In the genomic region with DNA sequence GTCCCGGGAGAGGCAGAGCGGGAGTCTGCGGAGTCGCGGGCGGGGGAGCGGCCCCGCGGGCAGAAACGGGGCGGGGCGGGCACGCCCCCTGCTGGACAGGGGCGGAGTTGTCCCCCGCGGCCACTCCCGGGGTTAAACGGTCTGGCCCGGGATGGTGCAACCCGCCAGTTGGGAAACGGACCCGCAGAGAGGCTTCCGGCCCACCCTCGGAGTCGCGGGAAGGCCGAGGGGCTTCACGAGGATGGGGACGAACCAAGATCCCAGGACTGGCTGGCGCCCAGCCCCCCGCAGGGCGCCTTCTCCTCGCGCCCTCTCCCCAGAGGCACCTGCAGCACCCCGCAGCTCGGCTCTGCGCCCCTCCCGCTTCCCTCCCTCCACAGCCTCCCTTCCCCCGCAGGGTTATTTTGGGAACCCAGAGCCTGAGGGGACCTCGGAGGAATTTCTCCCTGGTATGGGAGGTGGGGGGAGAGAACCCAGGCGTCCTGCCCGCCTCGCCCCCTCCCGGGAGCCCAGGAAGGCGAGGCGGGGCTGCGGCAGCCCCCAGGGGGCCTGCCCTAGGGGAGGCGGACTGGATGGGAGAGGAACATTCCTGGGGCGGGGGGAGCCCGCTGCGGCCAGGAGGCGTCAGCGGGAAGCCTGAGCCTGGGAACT, we compare ENCODE assay signal across 8 cellular contexts. TPM values are rescaled to one million over a fixed set of nuclear protein-coding genes. Genes with fewer than 3 reads are reported as not detected.
DNase-seq lines count a peak whose midpoint lies in the region; ATAC-seq, FAIRE-seq and TF ChIP-seq lines count a peak whose summit lies in the region.

No MANE protein-coding gene starts in this region.

- H3K18ac ChIP-seq in trophoblast cell (ENCODE audit: low read length), result no peak overlapping the region

- WGBS in trophoblast cell (ENCODE audit: extremely low coverage, insufficient coverage, insufficient read length), result no CpG with 5 or more reads among the region's 53 CpGs

- no peaks in the 10 kb centered on the region for H3K79me2 ChIP-seq in trophoblast cell (ENCODE audit: control insufficient read depth, insufficient read depth, low read length, poor library complexity)

- peaks cover 5% of the 10 kb centered on the region for H3K9me3 ChIP-seq in trophoblast cell (ENCODE audit: insufficient read depth, low read depth, low read length)
- H3K9me3 ChIP-seq in upper lobe of right lung, result no peaks in the 10 kb centered on the region

- no peaks in the 10 kb centered on the region for H3K36me3 Mint-ChIP-seq in activated naive CD4-positive, alpha-beta T cell treated with anti-CD3 and anti-CD28 coated beads for 36 hours (ENCODE audit: low read depth)

- DNase-seq in AG09309 (ENCODE audit: low read depth) (no peak), H54 (ENCODE audit: insufficient read length, low spot score) (peak; percentile 96), RKO (ENCODE audit: low spot score) (peak; percentile 45), Right ventricle myocardium superior (peak; percentile 91), trophoblast cell (peak; percentile 30 to 71), upper lobe of right lung (peak; percentile 92)
- DNase-seq in activated naive CD4-positive, alpha-beta T cell treated with anti-CD3 and anti-CD28 coated beads for 36 hours, result peak; percentile 77

- TF ChIP-seq CTCF in AG09309 (IDR thresholded peaks at IDR 0.05; ENCODE audit: control insufficient read depth, insufficient read depth, low read depth, low read length, missing control alignments), result peak; percentile 65
- TF ChIP-seq CTCF in upper lobe of right lung (IDR thresholded peaks at IDR 0.05), result peak; percentile 88

- H3K4me3 ChIP-seq in AG09309 (ENCODE audit: control insufficient read depth, low read depth, low read length) (peak overlapping the region; percentile 21), trophoblast cell (ENCODE audit: low read depth, low read length) (no peak overlapping the region), upper lobe of right lung (peak overlapping the region; percentile 60)

- no peak overlapping the region for H4K12ac ChIP-seq in trophoblast cell (ENCODE audit: low read depth, low read length)

- H3K79me1 ChIP-seq in trophoblast cell (ENCODE audit: low read length), result no peaks in the 10 kb centered on the region

- peak; percentile 68 for ATAC-seq in Right ventricle myocardium superior (ENCODE audit: poor library complexity)
- ATAC-seq in upper lobe of right lung, result peak; percentile 79
- no peak for ATAC-seq in HG03520 (IDR thresholded peaks at IDR 0.05; ENCODE audit: unreplicated experiment)

- intact Hi-C loops in activated naive CD4-positive, alpha-beta T cell treated with anti-CD3 and anti-CD28 coated beads for 36 hours (cut with micrococcal nuclease), result loop anchor here (1.0 to 2.0 kb wide), 6 partner anchors 20 to 68 kb away; a partner anchor contains a TSS
- intact Hi-C loops in Right ventricle myocardium superior (cut with DNase I) (no loop called here), upper lobe of right lung (cut with DNase I) (no loop called here)

- H3K27me3 ChIP-seq in trophoblast cell (ENCODE audit: insufficient read depth, low read length) (peaks cover 57% of the 10 kb centered on the region), upper lobe of right lung (no peaks in the 10 kb centered on the region)

- peaks cover 26% of the 10 kb centered on the region for H3K4me1 Mint-ChIP-seq in activated naive CD4-positive, alpha-beta T cell treated with anti-CD3 and anti-CD28 coated beads for 36 hours (ENCODE audit: low read depth)

- no peak overlapping the region for H4K8ac ChIP-seq in trophoblast cell (ENCODE audit: low read depth, low read length)

- H3K27me3 Mint-ChIP-seq in activated naive CD4-positive, alpha-beta T cell treated with anti-CD3 and anti-CD28 coated beads for 36 hours (ENCODE audit: low read depth), result peaks cover 6% of the 10 kb centered on the region

- H3K4me2 ChIP-seq in trophoblast cell (ENCODE audit: low read length), result peak overlapping the region; percentile 32

- H3K4me3 Mint-ChIP-seq in activated naive CD4-positive, alpha-beta T cell treated with anti-CD3 and anti-CD28 coated beads for 36 hours, result no peak overlapping the region

- no peaks in the 10 kb centered on the region for H3K36me3 ChIP-seq in trophoblast cell (ENCODE audit: control insufficient read depth in 1 of 2, insufficient read depth in 2 of 2, low read length in 2 of 2)
- peaks cover 2% of the 10 kb centered on the region for H3K36me3 ChIP-seq in upper lobe of right lung

- no peak overlapping the region for H3K4ac ChIP-seq in trophoblast cell (ENCODE audit: low read depth, low read length)

- H2BK5ac ChIP-seq in trophoblast cell (ENCODE audit: low read depth, low read length, poor library complexity), result no peak overlapping the region

- no peak overlapping the region for H2BK120ac ChIP-seq in trophoblast cell (ENCODE audit: insufficient read depth, low read length, poor library complexity)

- no peak overlapping the region for H2AK5ac ChIP-seq in trophoblast cell (ENCODE audit: low read length)

- no peak for FAIRE-seq in H54 (lab: Jason Lieb, UNC)

- peaks cover 8 to 21% of the 10 kb centered on the region in 2 experiments for H3K4me1 ChIP-seq in trophoblast cell (ENCODE audit: control insufficient read depth in 1 of 2, insufficient read depth in 2 of 2, low read length in 2 of 2)
- H3K4me1 ChIP-seq in upper lobe of right lung, result peaks cover 35% of the 10 kb centered on the region

- H3K27ac ChIP-seq in trophoblast cell (ENCODE audit: low read depth, low read length) (no peak overlapping the region), upper lobe of right lung (peak overlapping the region; percentile 82)

- no peak overlapping the region for H3K23ac ChIP-seq in trophoblast cell (ENCODE audit: low read length)

- H3K9me3 Mint-ChIP-seq in activated naive CD4-positive, alpha-beta T cell treated with anti-CD3 and anti-CD28 coated beads for 36 hours, result no peaks in the 10 kb centered on the region

- H3K14ac ChIP-seq in trophoblast cell (ENCODE audit: low read length), result no peak overlapping the region

- no peak for TF ChIP-seq POLR2A in H54 (IDR thresholded peaks at IDR 0.05; ENCODE audit: low read depth, low read length)

- H2AFZ ChIP-seq in trophoblast cell (ENCODE audit: insufficient read depth, low read length, poor library complexity), result no peak overlapping the region

- CTCF ChIA-PET in activated naive CD4-positive, alpha-beta T cell treated with anti-CD3 and anti-CD28 coated beads for 36 hours (lab: Charles Lee), result interaction anchor here (1.2 to 4.2 kb wide), 10 partner anchors 9 to 82 kb away, joined by 3 to 26 read pairs (median 6); a partner anchor contains a TSS

- no peak overlapping the region for H3K9ac ChIP-seq in trophoblast cell (ENCODE audit: low read length)

- H2BK12ac ChIP-seq in trophoblast cell (ENCODE audit: low read length), result no peak overlapping the region

- H4K91ac ChIP-seq in trophoblast cell (ENCODE audit: low read depth, low read length), result no peak overlapping the region

- no peak overlapping the region for H3K27ac Mint-ChIP-seq in activated naive CD4-positive, alpha-beta T cell treated with anti-CD3 and anti-CD28 coated beads for 36 hours

RNA-seq across cellular contexts. Expression of a gene that starts 0.9 kb away (rescaled TPM):
- total RNA-seq in activated naive CD4-positive, alpha-beta T cell treated with anti-CD3 and anti-CD28 coated beads for 36 hours, result 1 to 10 TPM; 5.2 to 5.6 TPM
- total RNA-seq in Right ventricle myocardium superior, result 38.4 TPM
- polyA plus RNA-seq in trophoblast cell (2013), result 0.50 and 0.55 TPM in 2 replicates
- 27.6 TPM for total RNA-seq in upper lobe of right lung

RNA-seq across cellular contexts. Expression of a gene that starts 16.7 kb away (rescaled TPM):
- under 1 TPM; 0.64 to 0.89 TPM for total RNA-seq in activated naive CD4-positive, alpha-beta T cell treated with anti-CD3 and anti-CD28 coated beads for 36 hours
- total RNA-seq in Right ventricle myocardium superior (183 TPM), upper lobe of right lung (2.0 TPM)
- polyA plus RNA-seq in trophoblast cell (2013), result 0.83 and 0.94 TPM in 2 replicates

RNA-seq across cellular contexts. Expression of a gene that starts 20.1 kb away (rescaled TPM):
- under 1 TPM; 0.24 to 0.35 TPM for total RNA-seq in activated naive CD4-positive, alpha-beta T cell treated with anti-CD3 and anti-CD28 coated beads for 36 hours
- total RNA-seq in Right ventricle myocardium superior (0.86 TPM), upper lobe of right lung (0.72 TPM)
- 2.9 and 3.1 TPM in 2 replicates for polyA plus RNA-seq in trophoblast cell (2013)

RNA-seq across cellular contexts. Expression of a gene that starts 35.3 kb away (rescaled TPM):
- 100 to 1,000 TPM; 303 to 320 TPM for total RNA-seq in activated naive CD4-positive, alpha-beta T cell treated with anti-CD3 and anti-CD28 coated beads for 36 hours
- 182 TPM for total RNA-seq in Right ventricle myocardium superior
- polyA plus RNA-seq in trophoblast cell (2013), result 185 and 187 TPM in 2 replicates
- 294 TPM for total RNA-seq in upper lobe of right lung

RNA-seq across cellular contexts. Expression of a gene that starts 59.9 kb away (rescaled TPM):
- total RNA-seq in activated naive CD4-positive, alpha-beta T cell treated with anti-CD3 and anti-CD28 coated beads for 36 hours, result 10 to 100 TPM; 69.5 to 73.9 TPM
- total RNA-seq in Right ventricle myocardium superior (7.7 TPM), upper lobe of right lung (28.9 TPM)
- 17.9 and 19.2 TPM in 2 replicates for polyA plus RNA-seq in trophoblast cell (2013)

Comparison
In these comparisons a context has a peak if more than half of its experiments do, and no peak if none do; other contexts are left out.
1. RNA of a gene that starts 16.7 kb away (total RNA-seq): 183 TPM in Right ventricle myocardium superior (single experiment); 2.0 TPM in upper lobe of right lung (single experiment) and 0.64 to 0.89 TPM in activated naive CD4-positive, alpha-beta T cell treated with anti-CD3 and anti-CD28 coated beads for 36 hours; every median in the first group is over 10 times any median in the second.